17 cellular contexts compared by ENCODE assay signal in genomic region chr16:75308011-75308410, GRCh38. TPM values are rescaled to one million over a fixed set of nuclear protein-coding genes. Genes with fewer than 3 reads are reported as not detected.
DNase-seq lines count a peak whose midpoint lies in the region; ATAC-seq, FAIRE-seq and TF ChIP-seq lines count a peak whose summit lies in the region.
"Had no signal": no experiment of that assay in that cellular context is flagged by ENCODE, and none has a peak within 500 bp of the region (broad histone marks: within the 10 kb centered on the region; RNA-seq: fewer than 3 reads in every experiment).

No MANE protein-coding gene starts in this region.

- H3K4me3 ChIP-seq in A549 (no peak overlapping the region), HCT116 (replicated peaks in 1 of 2; ENCODE audit: low read depth in 1 of 2, low read length in 2 of 2) (no peak overlapping the region), astrocyte (ENCODE audit: insufficient read depth, low read depth, low read length) (no peak overlapping the region), pancreas (no peak overlapping the region)
- H3K4me3 ChIP-seq: SK-N-MC had no signal

- H4K20me1 ChIP-seq in HCT116 (ENCODE audit: insufficient read depth) (no peaks in the 10 kb centered on the region), astrocyte (ENCODE audit: insufficient read depth, low read length) (no peaks in the 10 kb centered on the region)

- H2AFZ ChIP-seq in HCT116 (ENCODE audit: low read depth, low read length, poor library complexity, severe bottlenecking) (no peak overlapping the region), astrocyte (ENCODE audit: low read depth, low read length) (no peak overlapping the region)

- H3K4me1 ChIP-seq in A549 (peaks cover 56% of the 10 kb centered on the region), HCT116 (ENCODE audit: control insufficient read depth in 1 of 2, insufficient read depth in 2 of 2, low read length in 2 of 2) (peaks cover 43 to 66% of the 10 kb centered on the region in 2 experiments), astrocyte (ENCODE audit: insufficient read depth, low read length) (peaks cover 27% of the 10 kb centered on the region), pancreas (peaks cover 47 to 63% (median 60%) of the 10 kb centered on the region in 3 donors)

- DNase-seq in A549 (ENCODE audit: low read depth in 1 of 2, low spot score in 1 of 2) (no peak), HCT116 (ENCODE audit: low read depth, low spot score) (no peak), astrocyte (ENCODE audit: low read depth) (no peak), pancreas (peak in 4 of 6 donors; percentile 42 to 62 (median 50)), COR-L47 (lab: John Stamatoyannopoulos, UW) (no peak), H54 (ENCODE audit: insufficient read length, low spot score) (no peak), amygdala (lab: John Stamatoyannopoulos, UW) (no peak)
- DNase-seq in stimulated activated CD4-positive, alpha-beta T cell treated with anti-CD3 and anti-CD28 coated beads, Interleukin-12 subunit alpha, Interleukin-12 subunit beta, amount 100 ng/mL, for 4 hours = no peak
- DNase-seq: ACHN; CD4-positive, alpha-beta T cell; MM.1S; NCI-H1105 treated with DMSO at 0.1 percent for 48 hours; NCI-H187 treated with DMSO at 0.1 percent for 48 hours; NCI-H510A treated with DMSO at 0.1 percent for 48 hours had no signal

- no peaks in the 10 kb centered on the region for H3K9me2 ChIP-seq in HCT116 (ENCODE audit: insufficient read depth)

- peak overlapping the region; percentile 47 for H3K27ac Mint-ChIP-seq in astrocyte (ENCODE audit: unreplicated experiment)
- H3K27ac Mint-ChIP-seq: CD4-positive, alpha-beta T cell had no signal

- CTCF ChIA-PET in A549 (lab: Yijun Ruan, JAX) = interaction anchor here (1.4 to 4.3 kb wide), 4 partner anchors 15 to 109 kb away, joined by 3 to 28 read pairs (median 8); no protein-coding TSS in a partner anchor
- CTCF ChIA-PET in HCT116 (lab: Charles Lee) = no interaction called here

- intact Hi-C loops in HCT116 (cut with micrococcal nuclease) (no loop called here), pancreas (cut with DNase I) (loop anchor here in 2 of 3 donors (10.0 kb wide), 1 partner anchor 53 kb away; the partner anchor contains the start of gene BCAR1 (in 2 of the 2))

- H3K27ac ChIP-seq in A549 = peak overlapping the region; percentile 91 to 96; a peak in 5 of 6 replicates
- no peak overlapping the region for H3K27ac ChIP-seq in HCT116 (ENCODE audit: low read depth, low read length)
- H3K27ac ChIP-seq in astrocyte (ENCODE audit: low read depth, low read length) = no peak overlapping the region
- H3K27ac ChIP-seq in pancreas = peak overlapping the region; percentile 44 to 92 (median 92)
- H3K27ac ChIP-seq: KMS-11, SK-N-MC had no signal

- H3K79me2 ChIP-seq in HCT116 (ENCODE audit: insufficient read depth, low read length) = no peaks in the 10 kb centered on the region
- H3K79me2 ChIP-seq in astrocyte (ENCODE audit: insufficient read depth, low read length) = no peaks in the 10 kb centered on the region

- WGBS in A549 (ENCODE audit: missing lambda C conversion rate) = 75% methylated on average over 3 of the region's 3 CpGs
- WGBS in pancreas, 2 donors = 35 to 36% methylated on average over 3 of the region's 3 CpGs

- no peak for TF ChIP-seq EP300 in A549 (IDR thresholded peaks at IDR 0.05)

- POLR2A ChIA-PET in A549 (lab: Yijun Ruan, JAX) = no interaction called here
- POLR2A ChIA-PET in HCT116 (lab: Charles Lee) = interaction anchor here (1.1 kb wide), 1 partner anchor 63 kb away, joined by 3 read pairs; no protein-coding TSS in a partner anchor

- no peak overlapping the region for H3K4me3 Mint-ChIP-seq in astrocyte (ENCODE audit: unreplicated experiment)
- H3K4me3 Mint-ChIP-seq: CD4-positive, alpha-beta T cell had no signal

- H3K27me3 ChIP-seq in HCT116 (ENCODE audit: insufficient read depth, low read length) (no peaks in the 10 kb centered on the region), astrocyte (ENCODE audit: insufficient read depth, low read length) (no peaks in the 10 kb centered on the region), pancreas (no peaks in the 10 kb centered on the region)

- ATAC-seq in A549 (no peak), HCT116 (no peak), pancreas (peak; percentile 6 to 30 (median 15))

- H3K9me3 ChIP-seq in A549 (no peaks in the 10 kb centered on the region), HCT116 (ENCODE audit: control insufficient read depth in 1 of 2, insufficient read depth in 1 of 2, low read depth in 1 of 2, low read length in 2 of 2) (no peaks in the 10 kb centered on the region), astrocyte (ENCODE audit: insufficient read depth, low read depth, low read length) (no peaks in the 10 kb centered on the region), pancreas (no peaks in the 10 kb centered on the region)

- H3K36me3 ChIP-seq in HCT116 (ENCODE audit: control insufficient read depth in 1 of 2, insufficient read depth in 2 of 2, low read length in 2 of 2) = peaks cover 0 to 5% of the 10 kb centered on the region in 2 experiments; a peak in 2 of 4 replicates
- H3K36me3 ChIP-seq in astrocyte (ENCODE audit: insufficient read depth, low read length) = no peaks in the 10 kb centered on the region
- no peaks in the 10 kb centered on the region for H3K36me3 ChIP-seq in pancreas

- FAIRE-seq in A549 (lab: Jason Lieb, UNC) = no peak
- FAIRE-seq in astrocyte (lab: Jason Lieb, UNC) = no peak
- FAIRE-seq in pancreas (lab: Jason Lieb, UNC) = no peak
- FAIRE-seq in H54 (lab: Jason Lieb, UNC) = no peak
- FAIRE-seq: H1 had no signal

- TF ChIP-seq CTCF in A549 (IDR thresholded peaks at IDR 0.05) = no peak
- no peak for TF ChIP-seq CTCF in HCT116 (IDR thresholded peaks at IDR 0.05 in 2 of 3, conservative IDR thresholded peaks at IDR 0.05 in 1 of 3; ENCODE audit: borderline replicate concordance in 1 of 3, insufficient read depth in 1 of 3, low read depth in 2 of 3, low read length in 2 of 3)
- no peak for TF ChIP-seq CTCF in astrocyte (IDR thresholded peaks at IDR 0.05; ENCODE audit: insufficient read depth, low read depth, low read length)
- TF ChIP-seq CTCF in pancreas (IDR thresholded peaks at IDR 0.05) = no peak

- RAD21 ChIA-PET in HCT116 (lab: Charles Lee; ENCODE audit: low non-redundant PET in 1 of 2, low total read pairs in 2 of 2, uncharacterized antibody in 2 of 2, unreplicated experiment in 2 of 2) = no interaction called here

- BruUV-seq in HCT116 (replicated peaks; lab: Mats Ljungman, UMichigan) = no TSS peak

- H3K36me3 Mint-ChIP-seq in astrocyte (ENCODE audit: low read depth, unreplicated experiment) = peaks cover 7% of the 10 kb centered on the region

- H3K9me3 Mint-ChIP-seq in astrocyte (ENCODE audit: unreplicated experiment) = no peaks in the 10 kb centered on the region
- H3K9me3 Mint-ChIP-seq: CD4-positive, alpha-beta T cell had no signal

- no peak for TF ChIP-seq POLR2A in A549 (IDR thresholded peaks at IDR 0.05; ENCODE audit: low read length)
- no peak for TF ChIP-seq POLR2A in HCT116 (IDR thresholded peaks at IDR 0.05; ENCODE audit: borderline replicate concordance, extremely low read depth, insufficient read depth, insufficient read length)
- TF ChIP-seq POLR2A in H54 (IDR thresholded peaks at IDR 0.05; ENCODE audit: low read depth, low read length) = no peak

- no peaks in the 10 kb centered on the region for H3K27me3 Mint-ChIP-seq in astrocyte (ENCODE audit: low read depth, unreplicated experiment)
- H3K27me3 Mint-ChIP-seq: CD4-positive, alpha-beta T cell had no signal

- no peak overlapping the region for H3K9ac ChIP-seq in HCT116 (ENCODE audit: low read length)
- no peak overlapping the region for H3K9ac ChIP-seq in astrocyte (ENCODE audit: low read length)
- H3K9ac ChIP-seq: KMS-11 had no signal

- H3K4me2 ChIP-seq in A549 (no peak overlapping the region), HCT116 (ENCODE audit: low read length) (no peak overlapping the region), astrocyte (ENCODE audit: low read length) (no peak overlapping the region)
- H3K4me2 ChIP-seq: KMS-11 had no signal

- TF ChIP-seq RAD21 in A549 (conservative IDR thresholded peaks at IDR 0.05 in 1 of 2, IDR thresholded peaks at IDR 0.05 in 1 of 2) (no peak), HCT116 (IDR thresholded peaks at IDR 0.05; ENCODE audit: low read depth) (peak; percentile 5; the same call in 1 of the 2 replicates)

- peaks cover 41% of the 10 kb centered on the region for H3K4me1 Mint-ChIP-seq in astrocyte (ENCODE audit: low read depth, unreplicated experiment)

TF ChIP-seq in A549, 52 proteins besides CTCF, POLR2A, EP300 and RAD21 (continues in another document):
- TF ChIP-seq JUN (IDR thresholded peaks at IDR 0.05) = no peak
- TF ChIP-seq FOXS1 (CRISPR knock-in tag; IDR thresholded peaks at IDR 0.05) = no peak
- TF ChIP-seq RARB (CRISPR knock-in tag; IDR thresholded peaks at IDR 0.05) = no peak
- no peak for TF ChIP-seq HOXB5 (CRISPR knock-in tag; IDR thresholded peaks at IDR 0.05)
- no peak for TF ChIP-seq EHF (CRISPR knock-in tag; IDR thresholded peaks at IDR 0.05)
- no peak for TF ChIP-seq GATA3 (IDR thresholded peaks at IDR 0.05; ENCODE audit: borderline replicate concordance)
- TF ChIP-seq NR3C1 (IDR thresholded peaks at IDR 0.05) = no peak
- no peak for TF ChIP-seq CHD2 (IDR thresholded peaks at IDR 0.05; ENCODE audit: low read length, partially characterized antibody)
- TF ChIP-seq BHLHE40 (IDR thresholded peaks at IDR 0.05; ENCODE audit: low read depth, low read length) = no peak
- no peak for TF ChIP-seq FOSB (CRISPR knock-in tag; IDR thresholded peaks at IDR 0.05)

TF ChIP-seq in HCT116, 20 proteins besides CTCF, POLR2A, EP300 and RAD21 (continues in another document):
- TF ChIP-seq SRF (IDR thresholded peaks at IDR 0.05; ENCODE audit: low read depth) (no peak), ELF1 (IDR thresholded peaks at IDR 0.05; ENCODE audit: borderline replicate concordance, low read depth) (no peak), EGR1 (IDR thresholded peaks at IDR 0.05; ENCODE audit: low read depth) (no peak), SP1 (IDR thresholded peaks at IDR 0.05; ENCODE audit: low read depth) (no peak), MAX (IDR thresholded peaks at IDR 0.05) (no peak), CBX3 (IDR thresholded peaks at IDR 0.05; ENCODE audit: low read depth) (no peak), EZH2 (IDR thresholded peaks at IDR 0.05) (no peak), TCF7L2 (IDR thresholded peaks at IDR 0.05; ENCODE audit: borderline replicate concordance, extremely low read depth, insufficient read depth, insufficient read length) (no peak)

RNA-seq across cellular contexts. Expression of gene BCAR1, which starts 56.6 kb away (rescaled TPM):
- polyA plus RNA-seq in A549 (2011; rRNA removed) (8.3 and 10.2 TPM in 2 replicates), A549 (2017; fragmentation: RNase III; extraction: RNeasy Plus Mini Kit Qiagen cat#74134 plus additional on column Dnase treatment) (34.2 to 35.9 TPM (median 35.8 TPM) in 3 replicates), pancreas (10 to 100 TPM; 60.1 to 66.7 TPM)
- 35.4 and 50.7 TPM in 2 replicates for polyA plus RNA-seq in A549 (2012; cell fraction: cytosol; rRNA removed)
- polyA plus RNA-seq in A549 (2012; cell fraction: nucleus; rRNA removed) = 81.8 and 122 TPM in 2 replicates
- 12.3 and 12.9 TPM in 2 replicates for polyA minus RNA-seq in A549 (2011; rRNA and poly(A)+ RNA removed)
- total RNA-seq in HCT116 (2021; ENCODE audit: unreplicated experiment) (49.6 TPM), astrocyte (241 and 296 TPM in 2 replicates), pancreas (10 to 100 TPM; 30.1 to 56.9 (median 40.4) TPM)
- polyA plus RNA-seq in HCT116 (2012) = 33.8 and 34.4 TPM in 2 replicates

Comparison
In these comparisons a context has a peak if more than half of its experiments do, and no peak if none do; other contexts are left out.
1. ATAC-seq: peak in pancreas (4 of 4); none in A549 (0 of 2) and HCT116 (single experiment).
2. DNase-seq: peak in pancreas (4 of 6); none in A549 (0 of 2), HCT116 (single experiment), astrocyte (single experiment), stimulated activated CD4-positive, alpha-beta T cell treated with anti-CD3 and anti-CD28 coated beads, Interleukin-12 subunit alpha, Interleukin-12 subunit beta, amount 100 ng/mL, for 4 hours (single experiment), COR-L47 (single experiment), H54 (single experiment) and amygdala (0 of 56).
3. H3K27ac ChIP-seq: peak in A549 (2 of 2) and pancreas (4 of 4); none in HCT116 (single experiment) and astrocyte (single experiment).
4. Of the 6 proteins assayed by ChIP-seq in both A549 and HCT116: peak only in A549: none; only in HCT116: RAD21; in both: none; in neither: 5.